Comparison of ENCODE assay signal across 8 cellular contexts in the genomic region with DNA sequence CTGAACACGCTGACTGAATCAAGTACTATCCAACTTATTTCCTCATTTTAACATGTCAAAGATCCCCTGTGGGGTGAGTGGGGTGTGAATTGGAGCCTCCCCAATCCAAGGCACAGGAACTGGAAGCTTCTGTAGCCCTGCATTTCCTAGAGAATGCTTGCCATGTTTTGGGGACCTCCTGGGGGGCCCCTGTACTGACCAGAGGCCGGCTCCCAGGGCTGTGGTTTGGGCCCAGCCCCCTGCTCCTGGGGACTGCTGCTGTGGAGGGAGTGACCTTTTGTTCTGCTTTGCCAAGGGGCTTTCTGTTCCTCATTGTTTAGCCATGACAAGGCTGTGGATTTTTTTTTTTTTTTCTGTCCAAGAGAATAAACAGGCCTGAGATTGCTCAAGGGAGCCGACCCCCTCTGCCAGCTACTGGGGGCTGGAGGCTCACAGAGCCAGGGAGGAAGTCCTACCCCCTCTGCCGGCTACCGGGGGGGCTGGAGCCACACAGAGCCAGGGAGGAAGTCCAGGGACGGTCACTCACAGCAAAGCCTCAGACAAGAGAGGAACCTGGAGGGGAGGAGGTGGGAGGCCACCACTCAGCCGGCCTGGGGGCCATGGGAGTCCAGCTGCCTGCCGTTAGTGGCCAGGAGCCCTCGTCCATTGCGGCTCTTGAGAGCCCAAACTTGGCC. TPM values are rescaled to one million over a fixed set of nuclear protein-coding genes. Genes with fewer than 3 reads are reported as not detected.
A peak's percentile ranks its signal among the peaks of the same experiment; 100 is the strongest.
DNase-seq lines count a peak whose midpoint lies in the region; ATAC-seq and TF ChIP-seq lines count a peak whose summit lies in the region.

No MANE protein-coding gene starts in this region.

- H3K27me3 Mint-ChIP-seq in activated CD4-positive, alpha-beta memory T cell treated with anti-CD3 and anti-CD28 coated beads for 36 hours = no peaks in the 10 kb centered on the region
- no peaks in the 10 kb centered on the region for H3K27me3 Mint-ChIP-seq in activated CD4-positive, alpha-beta memory T cell treated with anti-CD3 and anti-CD28 coated beads, Interleukin-2, amount 10 ng/mL, durations not matched to agents 7 days and 5 days

- H3K9me3 Mint-ChIP-seq in activated CD4-positive, alpha-beta memory T cell treated with anti-CD3 and anti-CD28 coated beads for 36 hours = no peaks in the 10 kb centered on the region
- H3K9me3 Mint-ChIP-seq in activated CD4-positive, alpha-beta memory T cell treated with anti-CD3 and anti-CD28 coated beads, Interleukin-2, amount 10 ng/mL, durations not matched to agents 7 days and 5 days = no peaks in the 10 kb centered on the region

- DNase-seq in activated CD4-positive, alpha-beta memory T cell treated with anti-CD3 and anti-CD28 coated beads for 36 hours = no peak
- DNase-seq in activated CD4-positive, alpha-beta memory T cell treated with anti-CD3 and anti-CD28 coated beads, Interleukin-2, amount 10 ng/mL, durations not matched to agents 7 days and 5 days = no peak
- DNase-seq in astrocyte of the cerebellum (ENCODE audit: low read depth) = peak; percentile 87
- DNase-seq in inferior parietal cortex (ENCODE audit: extremely low spot score) = peak; percentile 8
- peak; percentile 83 for DNase-seq in skeletal muscle cell (ENCODE audit: low read depth)
- no peak for DNase-seq in middle frontal gyrus (ENCODE audit: extremely low spot score, low spot score)
- no peak for DNase-seq in stimulated activated CD4-positive, alpha-beta T cell treated with anti-CD3 and anti-CD28 coated beads, Interleukin-2, amount 100 ng/mL, for 24 hours

- in situ Hi-C loops in astrocyte of the cerebellum (cut with HindIII; ENCODE audit: low sequenced_read_pairs) = no loop called here

- no peak for ATAC-seq in HG03108 (IDR thresholded peaks at IDR 0.05; ENCODE audit: unreplicated experiment)

- peak overlapping the region; percentile 38 for H3K27ac Mint-ChIP-seq in activated CD4-positive, alpha-beta memory T cell treated with anti-CD3 and anti-CD28 coated beads for 36 hours
- H3K27ac Mint-ChIP-seq in activated CD4-positive, alpha-beta memory T cell treated with anti-CD3 and anti-CD28 coated beads, Interleukin-2, amount 10 ng/mL, durations not matched to agents 7 days and 5 days = no peak overlapping the region

- H3K36me3 Mint-ChIP-seq in activated CD4-positive, alpha-beta memory T cell treated with anti-CD3 and anti-CD28 coated beads for 36 hours = peaks cover 9% of the 10 kb centered on the region
- peaks cover 68% of the 10 kb centered on the region for H3K36me3 Mint-ChIP-seq in activated CD4-positive, alpha-beta memory T cell treated with anti-CD3 and anti-CD28 coated beads, Interleukin-2, amount 10 ng/mL, durations not matched to agents 7 days and 5 days (ENCODE audit: low read depth)

- TF ChIP-seq CTCF in astrocyte of the cerebellum (IDR thresholded peaks at IDR 0.05; ENCODE audit: low read depth, low read length, missing control alignments) = peak; percentile 42

- H3K4me3 Mint-ChIP-seq in activated CD4-positive, alpha-beta memory T cell treated with anti-CD3 and anti-CD28 coated beads for 36 hours = no peak overlapping the region
- no peak overlapping the region for H3K4me3 Mint-ChIP-seq in activated CD4-positive, alpha-beta memory T cell treated with anti-CD3 and anti-CD28 coated beads, Interleukin-2, amount 10 ng/mL, durations not matched to agents 7 days and 5 days

- H3K4me1 Mint-ChIP-seq in activated CD4-positive, alpha-beta memory T cell treated with anti-CD3 and anti-CD28 coated beads for 36 hours (ENCODE audit: low read depth) = peaks cover 70% of the 10 kb centered on the region
- peaks cover 60% of the 10 kb centered on the region for H3K4me1 Mint-ChIP-seq in activated CD4-positive, alpha-beta memory T cell treated with anti-CD3 and anti-CD28 coated beads, Interleukin-2, amount 10 ng/mL, durations not matched to agents 7 days and 5 days

- intact Hi-C loops in activated CD4-positive, alpha-beta memory T cell treated with anti-CD3 and anti-CD28 coated beads for 36 hours (cut with micrococcal nuclease) = no loop called here

- POLR2A ChIA-PET in activated CD4-positive, alpha-beta memory T cell treated with anti-CD3 and anti-CD28 coated beads for 36 hours (lab: Charles Lee) = interaction anchor here (0.6 to 1.2 kb wide), 2 partner anchors 18 to 109 kb away, joined by 3 to 4 read pairs; no protein-coding TSS in a partner anchor
- POLR2A ChIA-PET in activated CD4-positive, alpha-beta memory T cell treated with anti-CD3 and anti-CD28 coated beads, Interleukin-2, amount 10 ng/mL, durations not matched to agents 7 days and 5 days (lab: Charles Lee) = interaction anchor here (27.5 kb wide), 1 partner anchor 27 kb away, joined by 918 read pairs; the partner anchor contains the start of gene TNFRSF1B

- CTCF ChIA-PET in activated CD4-positive, alpha-beta memory T cell treated with anti-CD3 and anti-CD28 coated beads for 36 hours (lab: Charles Lee) = interaction anchor here (13.5 kb wide), 1 partner anchor 60 kb away, joined by 168 read pairs; no protein-coding TSS in a partner anchor
- CTCF ChIA-PET in activated CD4-positive, alpha-beta memory T cell treated with anti-CD3 and anti-CD28 coated beads, Interleukin-2, amount 10 ng/mL, durations not matched to agents 7 days and 5 days (lab: Charles Lee) = interaction anchor here (7.0 kb wide), 1 partner anchor 60 kb away, joined by 37 read pairs; no protein-coding TSS in a partner anchor

- H3K4me3 ChIP-seq in astrocyte of the cerebellum (ENCODE audit: low read depth, low read length) (no peak overlapping the region), skeletal muscle cell (ENCODE audit: low read depth, low read length) (no peak overlapping the region)

RNA-seq across cellular contexts. Expression of gene TNFRSF1B, which starts 17.4 kb away (rescaled TPM):
- 100 to 1,000 TPM; 201 to 211 TPM for total RNA-seq in activated CD4-positive, alpha-beta memory T cell treated with anti-CD3 and anti-CD28 coated beads for 36 hours
- total RNA-seq in activated CD4-positive, alpha-beta memory T cell treated with anti-CD3 and anti-CD28 coated beads, Interleukin-2, amount 10 ng/mL, durations not matched to agents 7 days and 5 days = 100 to 1,000 TPM; 434 to 447 TPM

RNA-seq across cellular contexts. Expression of gene VPS13D, which starts 45.7 kb away (rescaled TPM):
- total RNA-seq in activated CD4-positive, alpha-beta memory T cell treated with anti-CD3 and anti-CD28 coated beads for 36 hours = 10 to 100 TPM; 25.0 to 25.4 TPM
- 10 to 100 TPM; 28.1 to 31.4 TPM for total RNA-seq in activated CD4-positive, alpha-beta memory T cell treated with anti-CD3 and anti-CD28 coated beads, Interleukin-2, amount 10 ng/mL, durations not matched to agents 7 days and 5 days

Comparison
In these comparisons a context has a peak if more than half of its experiments do, and no peak if none do; other contexts are left out.
1. DNase-seq: peak in astrocyte of the cerebellum (single experiment), inferior parietal cortex (single experiment) and skeletal muscle cell (single experiment); none in activated CD4-positive, alpha-beta memory T cell treated with anti-CD3 and anti-CD28 coated beads for 36 hours (single experiment), activated CD4-positive, alpha-beta memory T cell treated with anti-CD3 and anti-CD28 coated beads, Interleukin-2, amount 10 ng/mL, durations not matched to agents 7 days and 5 days (single experiment), middle frontal gyrus (single experiment) and stimulated activated CD4-positive, alpha-beta T cell treated with anti-CD3 and anti-CD28 coated beads, Interleukin-2, amount 100 ng/mL, for 24 hours (0 of 2).